8 cellular contexts compared by ENCODE assay signal in the genomic region with DNA sequence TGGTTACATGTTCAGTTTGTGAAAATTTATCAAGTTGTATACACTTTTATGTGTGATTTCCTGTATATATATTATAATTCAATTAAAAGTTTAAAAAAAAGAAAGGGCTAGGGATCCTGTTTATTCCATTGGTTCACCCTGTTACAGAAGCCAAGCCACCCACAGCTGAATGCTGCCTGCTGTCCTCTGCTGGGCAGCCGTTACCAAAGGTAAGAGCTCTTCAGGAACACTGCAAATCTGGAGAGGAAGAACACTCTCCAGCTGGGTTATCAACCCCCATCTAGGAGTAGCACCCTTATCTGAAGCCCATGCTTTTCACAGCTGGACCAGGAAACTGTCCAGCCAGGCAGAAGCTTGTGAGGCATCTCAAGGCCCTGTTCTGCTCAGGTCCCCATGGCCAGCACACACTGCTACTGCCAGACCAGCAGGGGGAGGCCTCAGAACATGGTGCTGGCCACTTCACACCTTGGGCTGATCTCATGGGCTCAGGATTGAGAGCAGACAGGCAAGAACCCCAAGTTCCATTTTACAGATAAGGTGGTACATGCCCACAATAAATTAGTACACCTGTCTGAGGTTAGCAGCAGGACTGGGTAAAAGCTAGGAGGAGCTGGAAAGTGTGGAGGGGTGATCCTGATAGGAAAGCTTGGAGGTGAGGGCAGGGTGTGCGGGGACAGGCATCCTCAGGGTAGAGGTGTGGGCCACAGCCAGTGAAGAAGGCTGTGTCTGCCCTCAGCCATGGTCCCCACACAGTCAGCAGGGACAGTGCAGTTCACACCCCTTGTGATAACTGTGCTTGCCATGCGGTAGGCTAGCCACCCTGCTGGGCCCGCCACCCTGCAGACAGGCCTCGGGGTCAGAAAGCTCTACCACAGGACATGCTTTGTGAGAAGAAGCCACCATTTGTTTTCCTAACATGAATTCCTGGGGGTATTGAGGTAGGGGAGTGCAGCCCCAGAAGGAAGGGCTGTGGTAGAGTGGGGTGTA. TPM values are rescaled to one million over a fixed set of nuclear protein-coding genes. Genes with fewer than 3 reads are reported as not detected.
DNase-seq lines count a peak whose midpoint lies in the region; ATAC-seq and TF ChIP-seq lines count a peak whose summit lies in the region.

No MANE protein-coding gene starts in this region.

- H3K9ac ChIP-seq in endodermal cell (ENCODE audit: extremely low read depth, low read length, poor library complexity, severe bottlenecking): no peak overlapping the region

- H3K27me3 ChIP-seq in endodermal cell (ENCODE audit: control insufficient read depth, insufficient read depth, low read length, poor library complexity, severe bottlenecking): no peaks in the 10 kb centered on the region

- intact Hi-C loops in natural killer cell (cut with micrococcal nuclease) (no loop called here), posterior vena cava (cut with DNase I) (loop anchor here in 1 of 2 donors (10.0 kb wide), 1 partner anchor 144 kb away; a partner anchor contains a TSS)

- H3K4me1 Mint-ChIP-seq in activated CD4-positive, alpha-beta T cell treated with anti-CD3 and anti-CD28 coated beads, Interleukin-2, amount 10 ng/mL, durations not matched to agents 7 days and 5 days: peaks cover 12% of the 10 kb centered on the region
- H3K4me1 Mint-ChIP-seq in endodermal cell (peaks cover 18% of the 10 kb centered on the region), natural killer cell (peaks cover 0 to 7% of the 10 kb centered on the region in 2 donors)

- H3K4me3 Mint-ChIP-seq in activated CD4-positive, alpha-beta T cell treated with anti-CD3 and anti-CD28 coated beads, Interleukin-2, amount 10 ng/mL, durations not matched to agents 7 days and 5 days: no peak overlapping the region
- no peak overlapping the region for H3K4me3 Mint-ChIP-seq in endodermal cell
- no peak overlapping the region for H3K4me3 Mint-ChIP-seq in natural killer cell

- H3K4me1 ChIP-seq in endodermal cell (ENCODE audit: control insufficient read depth, insufficient read depth, low read length): peaks cover 4% of the 10 kb centered on the region

- no peak overlapping the region for H3K27ac ChIP-seq in endodermal cell (ENCODE audit: low read depth, low read length)

- ATAC-seq in natural killer cell: peak; percentile 50 to 72 (median 67)

- no peaks in the 10 kb centered on the region for H3K27me3 Mint-ChIP-seq in activated CD4-positive, alpha-beta T cell treated with anti-CD3 and anti-CD28 coated beads, Interleukin-2, amount 10 ng/mL, durations not matched to agents 7 days and 5 days
- H3K27me3 Mint-ChIP-seq in endodermal cell (ENCODE audit: insufficient read depth) (no peaks in the 10 kb centered on the region), natural killer cell (ENCODE audit: low read depth in 2 of 2) (no peaks in the 10 kb centered on the region)

- 93 to 100% methylated on average over 2 to 5 of the region's 5 CpGs for WGBS in endodermal cell (ENCODE audit: insufficient coverage in 1 of 2, insufficient read length in 1 of 2), 2 experiments

- peak overlapping the region; percentile 5 for H3K27ac Mint-ChIP-seq in activated CD4-positive, alpha-beta T cell treated with anti-CD3 and anti-CD28 coated beads, Interleukin-2, amount 10 ng/mL, durations not matched to agents 7 days and 5 days
- peak overlapping the region; percentile 16 for H3K27ac Mint-ChIP-seq in endodermal cell
- peak overlapping the region in 1 of 2 donors; percentile 15 for H3K27ac Mint-ChIP-seq in natural killer cell

- H3K36me3 Mint-ChIP-seq in activated CD4-positive, alpha-beta T cell treated with anti-CD3 and anti-CD28 coated beads, Interleukin-2, amount 10 ng/mL, durations not matched to agents 7 days and 5 days (ENCODE audit: low read depth): peaks cover 12% of the 10 kb centered on the region
- H3K36me3 Mint-ChIP-seq in endodermal cell (ENCODE audit: low read depth) (peaks cover 8% of the 10 kb centered on the region), natural killer cell (no peaks in the 10 kb centered on the region)

- TF ChIP-seq CTCF in endodermal cell (conservative IDR thresholded peaks at IDR 0.05): peak; percentile 92
- TF ChIP-seq CTCF in natural killer cell (IDR thresholded peaks at IDR 0.05): no peak

- no peaks in the 10 kb centered on the region for H3K9me3 Mint-ChIP-seq in activated CD4-positive, alpha-beta T cell treated with anti-CD3 and anti-CD28 coated beads, Interleukin-2, amount 10 ng/mL, durations not matched to agents 7 days and 5 days
- H3K9me3 Mint-ChIP-seq in endodermal cell (no peaks in the 10 kb centered on the region), natural killer cell (no peaks in the 10 kb centered on the region)

- H3K4me3 ChIP-seq in endodermal cell (ENCODE audit: low read length): no peak overlapping the region

- CTCF ChIA-PET in activated CD4-positive, alpha-beta T cell treated with anti-CD3 and anti-CD28 coated beads, Interleukin-2, amount 10 ng/mL, durations not matched to agents 7 days and 5 days (lab: Charles Lee): interaction anchor here (0.6 to 2.1 kb wide), 12 partner anchors 11 to 292 kb away, joined by 3 to 13 read pairs (median 4); no protein-coding TSS in a partner anchor

- POLR2A ChIA-PET in activated CD4-positive, alpha-beta T cell treated with anti-CD3 and anti-CD28 coated beads, Interleukin-2, amount 10 ng/mL, durations not matched to agents 7 days and 5 days (lab: Charles Lee): interaction anchor here (0.7 kb wide), 2 partner anchors 18 to 142 kb away, joined by 3 read pairs; no protein-coding TSS in a partner anchor

- peaks cover 22% of the 10 kb centered on the region for H3K36me3 ChIP-seq in endodermal cell (ENCODE audit: control insufficient read depth, insufficient read depth, low read length)

- DNase-seq in NCI-H748 (lab: John Stamatoyannopoulos, UW; ENCODE audit: unreplicated experiment) (peak; percentile 59), NCI-H748 treated with DMSO at 0.1 percent for 48 hours (lab: John Stamatoyannopoulos, UW) (no peak), NCI-H2196 treated with DMSO at 0.1 percent for 48 hours (lab: John Stamatoyannopoulos, UW; ENCODE audit: unreplicated experiment) (peak; percentile 16), endodermal cell (peak; percentile 93), natural killer cell (no peak), NCI-H524 treated with DMSO at 0.1 percent for 48 hours (lab: John Stamatoyannopoulos, UW) (no peak), posterior vena cava (ENCODE audit: low spot score) (no peak)
- DNase-seq in activated CD4-positive, alpha-beta T cell treated with anti-CD3 and anti-CD28 coated beads, Interleukin-2, amount 10 ng/mL, durations not matched to agents 7 days and 5 days: peak; percentile 60

- no peaks in the 10 kb centered on the region for H3K9me3 ChIP-seq in endodermal cell (ENCODE audit: control insufficient read depth, low read length)

RNA-seq across cellular contexts. Expression of a gene that starts 54.3 kb away (rescaled TPM):
- total RNA-seq in activated CD4-positive, alpha-beta T cell treated with anti-CD3 and anti-CD28 coated beads, Interleukin-2, amount 10 ng/mL, durations not matched to agents 7 days and 5 days: 100 to 1,000 TPM; 175 to 176 TPM
- 10 to 100 TPM; 39.0 to 58.2 TPM for total RNA-seq in endodermal cell
- 69.1 TPM for polyA plus RNA-seq in endodermal cell (2013, experiment 1 of 2)
- polyA plus RNA-seq in endodermal cell (2013, experiment 2 of 2): 66.7 TPM
- 100 to 1,000 TPM in 2 of 3 donors, 10 to 100 TPM in 1; 80.7 to 208 (median 119) TPM for total RNA-seq in natural killer cell
- total RNA-seq in posterior vena cava: 10 to 100 TPM; 29.3 to 62.7 TPM

Comparison
In these comparisons a context has a peak if more than half of its experiments do, and no peak if none do; other contexts are left out.
1. DNase-seq: peak in NCI-H748 (single experiment), NCI-H2196 treated with DMSO at 0.1 percent for 48 hours (single experiment), activated CD4-positive, alpha-beta T cell treated with anti-CD3 and anti-CD28 coated beads, Interleukin-2, amount 10 ng/mL, durations not matched to agents 7 days and 5 days (single experiment) and endodermal cell (single experiment); none in NCI-H748 treated with DMSO at 0.1 percent for 48 hours (single experiment), natural killer cell (single experiment), NCI-H524 treated with DMSO at 0.1 percent for 48 hours (single experiment) and posterior vena cava (single experiment).